In genomic region chr6:32244946-32245398, GRCh38 we compare ENCODE assay signal across 7 cellular contexts. TPM values are rescaled to one million over a fixed set of nuclear protein-coding genes. Genes with fewer than 3 reads are reported as not detected.
DNase-seq lines count a peak whose midpoint lies in the region; ATAC-seq, FAIRE-seq and TF ChIP-seq lines count a peak whose summit lies in the region.

No MANE protein-coding gene starts in this region.

- H3K4me3 ChIP-seq in NB4 (ENCODE audit: low read depth, low read length) (no peak overlapping the region), bronchial epithelial cell (ENCODE audit: low read depth, low read length) (no peak overlapping the region)

- TF ChIP-seq CTCF in GM12872 (IDR thresholded peaks at IDR 0.05; ENCODE audit: insufficient read depth, low read depth, low read length) (peak; percentile 87), NB4 (IDR thresholded peaks at IDR 0.05; ENCODE audit: low read depth, low read length) (peak; percentile 94), WTC11 (IDR thresholded peaks at IDR 0.05) (peak; percentile 88), bronchial epithelial cell (IDR thresholded peaks at IDR 0.05; ENCODE audit: insufficient read depth, low read length, severe bottlenecking) (peak; percentile 89)

- DNase-seq in NB4 (ENCODE audit: low read depth) (peak; percentile 75), WTC11 (ENCODE audit: low spot score) (peak; percentile 87), bronchial epithelial cell (ENCODE audit: low read depth) (peak; percentile 31), kidney glomerular epithelial cell (lab: John Stamatoyannopoulos, UW) (peak; percentile 54)
- peak; percentile 34 to 52 for DNase-seq in stimulated activated CD4-positive, alpha-beta T cell treated with anti-CD3 and anti-CD28 coated beads, Interleukin-15, amount 100 ng/mL, for 48 hours (ENCODE audit: low read depth in 2 of 2)

- no peak for TF ChIP-seq POLR2A in NB4 (IDR thresholded peaks at IDR 0.05; ENCODE audit: extremely low read depth, insufficient read length)

- H3K36me3 Mint-ChIP-seq in WTC11 = peaks cover 12% of the 10 kb centered on the region; the same call in 1 of the 2 replicates

- H3K9me3 Mint-ChIP-seq in WTC11 = peaks cover 26% of the 10 kb centered on the region

- peak overlapping the region; percentile 51 for H3K4me3 Mint-ChIP-seq in WTC11

- peak; percentile 82 for ATAC-seq in WTC11
- ATAC-seq in HG03457 (IDR thresholded peaks at IDR 0.05; ENCODE audit: unreplicated experiment) = no peak

- peaks cover 5% of the 10 kb centered on the region; the same call in 1 of the 2 replicates for H3K27me3 Mint-ChIP-seq in WTC11 (ENCODE audit: low read depth)

- POLR2A ChIA-PET in WTC11 (lab: Charles Lee) = no interaction called here

- CTCF ChIA-PET in WTC11 (lab: Charles Lee) = interaction anchor here (0.6 to 2.9 kb wide), 17 partner anchors 9 to 623 kb away, joined by 3 to 24 read pairs (median 4); partner anchors contain the start of gene BTNL2

- H3K27ac Mint-ChIP-seq in WTC11 = peak overlapping the region; percentile 82; the same call in 1 of the 2 replicates

- H3K27me3 ChIP-seq in bronchial epithelial cell (ENCODE audit: control insufficient read depth, insufficient read depth, low read length) = peaks cover 1% of the 10 kb centered on the region

- no peaks in the 10 kb centered on the region for H3K36me3 ChIP-seq in bronchial epithelial cell (ENCODE audit: control insufficient read depth, insufficient read depth, low read length)

- peaks cover 6% of the 10 kb centered on the region for H3K4me1 Mint-ChIP-seq in WTC11

- no peak for FAIRE-seq in bronchial epithelial cell (lab: Jason Lieb, UNC)

TF ChIP-seq in WTC11, 78 proteins besides CTCF, POLR2A, EP300 and RAD21:
- TF ChIP-seq ATF6 (CRISPR knock-in tag; IDR thresholded peaks at IDR 0.05) = no peak
- TF ChIP-seq HMGXB4 (CRISPR knock-in tag; IDR thresholded peaks at IDR 0.05) = 0 out of 2 replicates have a peak, but pooled peaks have one; percentile 24

RNA-seq across cellular contexts. Expression of gene NOTCH4, which starts 21.1 kb away (rescaled TPM):
- total RNA-seq in WTC11 (2021) (2.4 to 2.6 TPM (median 2.6 TPM) in 3 replicates), bronchial epithelial cell (0.26 and 0.38 TPM in 2 replicates)

RNA-seq across cellular contexts. Expression of gene GPSM3, which starts 52.5 kb away (rescaled TPM):
- 10.0 to 14.0 TPM (median 13.1 TPM) in 3 replicates for total RNA-seq in WTC11 (2021)
- total RNA-seq in bronchial epithelial cell = 0.64 and 0.79 TPM in 2 replicates

RNA-seq across cellular contexts. Expression of gene PBX2, which starts 55.0 kb away (rescaled TPM):
- 130 to 165 TPM (median 150 TPM) in 3 replicates for total RNA-seq in WTC11 (2021)
- total RNA-seq in bronchial epithelial cell = 16.3 and 19.3 TPM in 2 replicates

Comparison
In these comparisons a context has a peak if more than half of its experiments do, and no peak if none do; other contexts are left out.
1. DNase-seq: peak in every context shown above with its lines; median percentile 87 in WTC11; 75 in NB4; 54 in kidney glomerular epithelial cell; 43 in stimulated activated CD4-positive, alpha-beta T cell treated with anti-CD3 and anti-CD28 coated beads, Interleukin-15, amount 100 ng/mL, for 48 hours; 31 in bronchial epithelial cell.